In the genomic region with DNA sequence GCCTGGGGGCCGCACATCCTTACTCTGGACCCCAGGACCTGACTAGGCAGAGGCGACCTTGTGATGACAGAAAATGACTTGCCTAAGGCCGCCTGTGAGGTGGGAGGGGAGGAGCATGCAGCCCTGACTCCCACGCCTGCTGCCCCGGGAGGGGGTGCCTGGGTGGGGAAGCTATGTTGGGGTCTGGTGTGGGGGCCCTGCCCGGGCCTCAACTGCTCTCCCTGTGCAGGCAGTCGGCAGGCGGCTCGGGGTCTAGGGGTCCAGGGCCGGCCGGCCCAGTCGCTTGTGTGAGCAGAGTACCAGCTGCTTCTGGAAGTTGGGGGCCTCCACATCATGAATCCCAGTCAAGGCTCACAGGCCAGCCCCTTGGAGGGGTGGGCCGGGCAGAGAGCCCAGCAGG, we compare ENCODE assay signal across 21 cellular contexts. TPM values are rescaled to one million over a fixed set of nuclear protein-coding genes. Genes with fewer than 3 reads are reported as not detected.
DNase-seq lines count a peak whose midpoint lies in the region; ATAC-seq, FAIRE-seq and TF ChIP-seq lines count a peak whose summit lies in the region.
"Had no signal": no experiment of that assay in that cellular context is flagged by ENCODE, and none has a peak within 500 bp of the region (broad histone marks: within the 10 kb centered on the region; RNA-seq: fewer than 3 reads in every experiment).

No MANE protein-coding gene starts in this region.

- no peaks in the 10 kb centered on the region for H3K9me1 ChIP-seq in K562 (ENCODE audit: control insufficient read depth, insufficient read depth, low read length)

- H3K36me3 ChIP-seq in K562 (ENCODE audit: control insufficient read depth, insufficient read depth, low read length) (peaks cover 42% of the 10 kb centered on the region; the same call in 2 of the 3 replicates), mucosa of descending colon (ENCODE audit: low read depth) (no peaks in the 10 kb centered on the region)
- peaks cover 0 to 37% (median 4%) of the 10 kb centered on the region in 3 experiments for H3K36me3 ChIP-seq in naive thymus-derived CD4-positive, alpha-beta T cell (ENCODE audit: control insufficient read depth in 2 of 3, insufficient read depth in 3 of 3, low read length in 3 of 3)

- WGBS in K562 (ENCODE audit: insufficient coverage, low coverage, missing lambda C conversion rate) = 95% methylated on average over 6 of the region's 13 CpGs

- POLR2A ChIA-PET in K562 (lab: Yijun Ruan, JAX) = no interaction called here
- POLR2A ChIA-PET in naive thymus-derived CD4-positive, alpha-beta T cell (lab: Charles Lee) = no interaction called here

- no peak overlapping the region for H3K4me2 ChIP-seq in K562 (ENCODE audit: insufficient read depth, low read length)

- DNase-seq in Right ventricle myocardium inferior (ENCODE audit: missing footprints) (peak; percentile 62), Right ventricle myocardium superior (no peak), K562 (ENCODE audit: extremely low read depth in 1 of 4, low spot score in 3 of 4) (no peak), mucosa of descending colon (peak in 2 of 3 donors; percentile 25 to 52), ecto neural progenitor cell (ENCODE audit: low spot score) (no peak)
- DNase-seq in naive thymus-derived CD4-positive, alpha-beta T cell = no peak
- DNase-seq: C1 segment of cervical spinal cord; Calu3; CD4-positive, alpha-beta memory T cell; COR-L47; DMS53; DMS79 treated with DMSO at 0.1 percent for 48 hours; GM23248; HCEC 1CT had no signal

- in situ Hi-C loops in K562 (cut with MboI) = no loop called here

- H3K27me3 ChIP-seq in K562 (ENCODE audit: control insufficient read depth in 2 of 2, insufficient read depth in 2 of 2, low read length in 2 of 2) = peaks cover 0 to 4% of the 10 kb centered on the region in 2 experiments; a peak in 1 of 5 replicates
- H3K27me3 ChIP-seq in naive thymus-derived CD4-positive, alpha-beta T cell (ENCODE audit: control insufficient read depth in 2 of 2, insufficient read depth in 2 of 2, low read length in 2 of 2) = no peaks in the 10 kb centered on the region

- no peak overlapping the region for H3K27ac ChIP-seq in K562 (ENCODE audit: extremely low read depth, low read depth, low read length)
- H3K27ac ChIP-seq in naive thymus-derived CD4-positive, alpha-beta T cell (ENCODE audit: low read depth, low read length) = no peak overlapping the region
- H3K27ac ChIP-seq: 22Rv1, GM23248 had no signal

- no peaks in the 10 kb centered on the region for H3K9me3 Mint-ChIP-seq in naive thymus-derived CD4-positive, alpha-beta T cell
- H3K9me3 Mint-ChIP-seq: CD4-positive, alpha-beta memory T cell had no signal

- peaks cover 20 to 50% (median 39%) of the 10 kb centered on the region in 7 donors for H3K4me1 Mint-ChIP-seq in naive thymus-derived CD4-positive, alpha-beta T cell

- no peak for TF ChIP-seq CTCF in K562 (IDR thresholded peaks at IDR 0.05 in 2 of 3, conservative IDR thresholded peaks at IDR 0.05 in 1 of 3; ENCODE audit: insufficient read depth in 2 of 3, low read depth in 1 of 3, low read length in 3 of 3)
- no peak for TF ChIP-seq CTCF in mucosa of descending colon (IDR thresholded peaks at IDR 0.05)

- no peak overlapping the region for H3K4me3 Mint-ChIP-seq in naive thymus-derived CD4-positive, alpha-beta T cell
- H3K4me3 Mint-ChIP-seq: B cell had no signal

- no TSS peak for BruUV-seq in K562 (replicated peaks; lab: Mats Ljungman, UMichigan)

- H3K36me3 Mint-ChIP-seq in naive thymus-derived CD4-positive, alpha-beta T cell = peaks cover 0 to 39% (median 8%) of the 10 kb centered on the region in 5 donors

- FAIRE-seq in K562 (lab: Jason Lieb, UNC) = no peak
- FAIRE-seq: A204.1, GM12892, H1 had no signal

- no peak for TF ChIP-seq RAD21 in K562 (CRISPR knock-in tag; conservative IDR thresholded peaks at IDR 0.05 in 1 of 2, IDR thresholded peaks at IDR 0.05 in 1 of 2)

- TF ChIP-seq EP300 in K562 (IDR thresholded peaks at IDR 0.05; ENCODE audit: low read length) = no peak

- H3K9me3 ChIP-seq in K562 (replicated peaks; ENCODE audit: control insufficient read depth, insufficient read depth, low read depth, low read length) (no peaks in the 10 kb centered on the region), mucosa of descending colon (no peaks in the 10 kb centered on the region)
- H3K9me3 ChIP-seq in naive thymus-derived CD4-positive, alpha-beta T cell (ENCODE audit: control insufficient read depth in 2 of 3, low read length in 3 of 3) = no peaks in the 10 kb centered on the region

- H3K4me3 ChIP-seq in K562 = no peak overlapping the region
- H3K4me3 ChIP-seq in mucosa of descending colon = no peak overlapping the region
- no peak overlapping the region for H3K4me3 ChIP-seq in naive thymus-derived CD4-positive, alpha-beta T cell (ENCODE audit: low read length)
- H3K4me3 ChIP-seq: GM23248 had no signal

- H2AFZ ChIP-seq in K562 (ENCODE audit: low read depth, low read length) = no peak overlapping the region
- H2AFZ ChIP-seq: GM23248 had no signal

- H3K27ac Mint-ChIP-seq in naive thymus-derived CD4-positive, alpha-beta T cell = no peak overlapping the region
- H3K27ac Mint-ChIP-seq: B cell had no signal

- no peak overlapping the region for H3K9ac ChIP-seq in K562 (ENCODE audit: insufficient read depth in 1 of 2, low read depth in 2 of 2, low read length in 2 of 2)
- H3K9ac ChIP-seq: GM23248 had no signal

- TF ChIP-seq POLR2A in K562 (conservative IDR thresholded peaks at IDR 0.05) = no peak

- H3K4me1 ChIP-seq in K562 (replicated peaks in 1 of 2; ENCODE audit: control insufficient read depth in 2 of 2, insufficient read depth in 2 of 2, low read length in 2 of 2) (peaks cover 2 to 37% of the 10 kb centered on the region in 2 experiments; a peak in 1 of 5 replicates), mucosa of descending colon (ENCODE audit: low read depth) (peaks cover 4% of the 10 kb centered on the region)
- H3K4me1 ChIP-seq in naive thymus-derived CD4-positive, alpha-beta T cell (ENCODE audit: control insufficient read depth in 2 of 2, insufficient read depth in 2 of 2, low read length in 2 of 2) = peaks cover 25 to 34% of the 10 kb centered on the region in 2 donors

- no peaks in the 10 kb centered on the region for H3K27me3 Mint-ChIP-seq in naive thymus-derived CD4-positive, alpha-beta T cell
- H3K27me3 Mint-ChIP-seq: B cell; CD4-positive, alpha-beta memory T cell had no signal

- CTCF ChIA-PET in K562 (lab: Yijun Ruan, JAX; ENCODE audit: low intra/inter-chr PET ratio) = no interaction called here
- CTCF ChIA-PET in naive thymus-derived CD4-positive, alpha-beta T cell (lab: Charles Lee) = interaction anchor here (0.5 kb wide), 1 partner anchor 151 kb away, joined by 3 read pairs; no protein-coding TSS in a partner anchor

- intact Hi-C loops in Right ventricle myocardium inferior (cut with DNase I) = no loop called here
- intact Hi-C loops in Right ventricle myocardium superior (cut with DNase I) = no loop called here
- intact Hi-C loops in K562 (cut with micrococcal nuclease) = no loop called here
- intact Hi-C loops in mucosa of descending colon (cut with DNase I, micrococcal nuclease) = no loop called here
- intact Hi-C loops in naive thymus-derived CD4-positive, alpha-beta T cell (cut with micrococcal nuclease) = loop anchor here in 1 of 2 donors (5.0 kb wide), 1 partner anchor 58 kb away; no protein-coding TSS in a partner anchor

- no peaks in the 10 kb centered on the region for H3K79me2 ChIP-seq in K562 (ENCODE audit: control insufficient read depth, insufficient read depth, low read length)

- H4K20me1 ChIP-seq in K562 (replicated peaks; ENCODE audit: control insufficient read depth, insufficient read depth, low read length) = peaks cover 2% of the 10 kb centered on the region

- ATAC-seq in Right ventricle myocardium inferior = no peak
- ATAC-seq in Right ventricle myocardium superior (ENCODE audit: poor library complexity) = no peak
- ATAC-seq in K562 = no peak; the same call in 2 of the 3 replicates
- ATAC-seq in mucosa of descending colon = no peak
- no peak for ATAC-seq in GM21529 (IDR thresholded peaks at IDR 0.05; ENCODE audit: unreplicated experiment)
- ATAC-seq in naive thymus-derived CD4-positive, alpha-beta T cell = no peak
- ATAC-seq in HG03280 (IDR thresholded peaks at IDR 0.05; ENCODE audit: unreplicated experiment) = no peak

RNA-seq across cellular contexts. Expression of a gene that starts 48.1 kb away (rescaled TPM):
- total RNA-seq in Right ventricle myocardium inferior (28.9 TPM), Right ventricle myocardium superior (28.1 TPM), K562 (2014; rRNA removed) (78.3 and 90.2 TPM in 2 replicates), K562 (2014; rRNA removed; fragmentation: Illumina TruSeq; extraction: Trizol) (48.0 and 56.7 TPM in 2 replicates), K562 (2015; rRNA removed; fragmentation: Illumina TruSeq; extraction: Trizol) (69.7 and 73.1 TPM in 2 replicates), K562 (2021) (78.6 and 79.4 TPM in 2 replicates), mucosa of descending colon (10 to 100 TPM; 31.0 to 42.2 (median 41.0) TPM)
- total RNA-seq in K562 (2011; cell fraction: chromatin; rRNA removed; ENCODE audit: low replicate concordance) = 222 and 419 TPM in 2 replicates
- total RNA-seq in K562 (2011; cell fraction: nucleolus; rRNA removed) = 230 and 239 TPM in 2 replicates
- total RNA-seq in K562 (2011; cell fraction: nucleoplasm; rRNA removed) = 180 and 199 TPM in 2 replicates
- polyA plus RNA-seq in K562 (2011; rRNA removed) (69.9 and 74.1 TPM in 2 replicates), K562 (2014; fragmentation: Illumina TruSeq; extraction: Trizol) (66.6 and 85.9 TPM in 2 replicates), K562 (2014; fragmentation: Nextera tagmentation; extraction: Ambion mirVana) (10 to 100 TPM in 1 of 2 experiments, 1 to 10 TPM in 1; 6.4 to 12.6 TPM), K562 (2014; rRNA removed) (83.7 and 88.8 TPM in 2 replicates)
- 63.9 and 89.3 TPM in 2 replicates for polyA plus RNA-seq in K562 (2011; cell fraction: cytosol; rRNA removed)
- polyA plus RNA-seq in K562 (2011; cell fraction: nucleus; rRNA removed) = 335 and 470 TPM in 2 replicates
- polyA plus RNA-seq in K562 (2012) = 59.7 and 71.7 TPM in 2 replicates
- polyA minus RNA-seq in K562 (2011; rRNA and poly(A)+ RNA removed) = 70.0 and 109 TPM in 2 replicates
- polyA minus RNA-seq in K562 (2011; cell fraction: cytosol; rRNA and poly(A)+ RNA removed) = 49.6 and 60.8 TPM in 2 replicates
- polyA minus RNA-seq in K562 (2011; cell fraction: nucleus; rRNA and poly(A)+ RNA removed) = 92.9 and 103 TPM in 2 replicates
- total RNA-seq in naive thymus-derived CD4-positive, alpha-beta T cell = 10 to 100 TPM; 60.8 to 95.1 (median 89.4) TPM
- 10 to 100 TPM; 42.5 to 47.6 TPM for polyA plus RNA-seq in naive thymus-derived CD4-positive, alpha-beta T cell

RNA-seq across cellular contexts. Expression of a gene that starts 48.2 kb away (rescaled TPM):
- total RNA-seq in Right ventricle myocardium inferior (12.4 TPM), Right ventricle myocardium superior (11.2 TPM), K562 (2014; rRNA removed) (16.5 and 18.7 TPM in 2 replicates), K562 (2014; rRNA removed; fragmentation: Illumina TruSeq; extraction: Trizol) (17.6 and 17.8 TPM in 2 replicates), K562 (2015; rRNA removed; fragmentation: Illumina TruSeq; extraction: Trizol) (21.1 and 23.6 TPM in 2 replicates), K562 (2021) (22.1 and 24.3 TPM in 2 replicates), mucosa of descending colon (10 to 100 TPM; 16.2 to 22.0 (median 18.4) TPM)
- 26.2 and 38.5 TPM in 2 replicates for total RNA-seq in K562 (2011; cell fraction: chromatin; rRNA removed; ENCODE audit: low replicate concordance)
- total RNA-seq in K562 (2011; cell fraction: nucleolus; rRNA removed) = 20.0 and 22.3 TPM in 2 replicates
- 30.6 and 38.6 TPM in 2 replicates for total RNA-seq in K562 (2011; cell fraction: nucleoplasm; rRNA removed)
- polyA plus RNA-seq in K562 (2011; rRNA removed) (14.0 and 17.2 TPM in 2 replicates), K562 (2014; fragmentation: Illumina TruSeq; extraction: Trizol) (16.6 and 18.7 TPM in 2 replicates), K562 (2014; fragmentation: Nextera tagmentation; extraction: Ambion mirVana) (1 to 10 TPM; 2.7 to 4.5 TPM), K562 (2014; rRNA removed) (15.5 and 25.3 TPM in 2 replicates)
- polyA plus RNA-seq in K562 (2011; cell fraction: cytosol; rRNA removed) = 7.5 and 8.8 TPM in 2 replicates
- 27.5 and 29.9 TPM in 2 replicates for polyA plus RNA-seq in K562 (2011; cell fraction: nucleus; rRNA removed)
- 11.1 and 12.5 TPM in 2 replicates for polyA plus RNA-seq in K562 (2012)
- 16.2 and 16.7 TPM in 2 replicates for polyA minus RNA-seq in K562 (2011; rRNA and poly(A)+ RNA removed)
- polyA minus RNA-seq in K562 (2011; cell fraction: cytosol; rRNA and poly(A)+ RNA removed) = 4.7 and 6.0 TPM in 2 replicates
- 12.8 and 18.1 TPM in 2 replicates for polyA minus RNA-seq in K562 (2011; cell fraction: nucleus; rRNA and poly(A)+ RNA removed)
- 10 to 100 TPM; 31.4 to 50.3 (median 34.8) TPM for total RNA-seq in naive thymus-derived CD4-positive, alpha-beta T cell
- polyA plus RNA-seq in naive thymus-derived CD4-positive, alpha-beta T cell = 10 to 100 TPM; 22.1 to 35.6 TPM

Comparison
In these comparisons a context has a peak if more than half of its experiments do, and no peak if none do; other contexts are left out.
1. DNase-seq: peak in Right ventricle myocardium inferior (single experiment) and mucosa of descending colon (2 of 3); none in Right ventricle myocardium superior (single experiment), K562 (0 of 4), naive thymus-derived CD4-positive, alpha-beta T cell (0 of 9) and ecto neural progenitor cell (single experiment).